In the genomic region with DNA sequence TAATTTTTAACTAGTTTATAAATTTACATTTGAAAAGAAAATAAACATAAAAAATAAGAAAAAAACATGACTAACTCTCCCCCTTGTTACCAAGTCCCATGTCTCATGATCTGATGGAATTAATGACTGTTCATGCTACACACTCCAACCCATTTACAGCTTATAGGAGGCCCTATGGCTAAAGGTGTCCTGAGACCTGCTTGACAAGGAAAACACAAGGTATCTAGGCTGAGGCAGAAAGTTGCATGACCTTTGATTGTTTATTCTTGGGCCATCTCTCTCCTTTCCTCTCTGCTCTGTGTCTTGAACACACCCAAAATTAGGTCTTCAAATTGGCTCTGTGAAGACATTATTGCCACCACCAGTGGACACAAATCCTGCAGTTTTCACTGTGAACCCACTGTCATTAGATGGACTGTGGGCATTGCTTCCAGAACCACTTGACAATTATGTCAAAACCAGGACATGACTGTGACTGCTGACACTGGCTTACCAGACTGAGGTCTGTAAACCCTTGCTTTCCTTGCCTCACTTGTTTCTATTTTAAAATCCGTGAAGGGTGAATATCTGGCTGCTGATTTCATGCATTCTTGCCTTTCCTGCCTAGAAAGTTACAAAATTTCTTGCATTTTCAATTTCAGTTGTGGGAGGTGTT, we compare ENCODE assay signal across 26 cellular contexts.
DNase-seq lines count a peak whose midpoint lies in the region; ATAC-seq, FAIRE-seq and TF ChIP-seq lines count a peak whose summit lies in the region.
"Had no signal": no experiment of that assay in that cellular context is flagged by ENCODE, and none has a peak within 500 bp of the region (broad histone marks: within the 10 kb centered on the region; RNA-seq: fewer than 3 reads in every experiment).

No MANE protein-coding gene starts in this region.

- TF ChIP-seq POLR2A in K562 (conservative IDR thresholded peaks at IDR 0.05) (no peak), heart left ventricle (IDR thresholded peaks at IDR 0.05) (no peak), gastrocnemius medialis (IDR thresholded peaks at IDR 0.05) (no peak)

- 0% methylated on average over 1 of the region's 1 CpG for WGBS in K562 (ENCODE audit: insufficient coverage, low coverage, missing lambda C conversion rate)
- 4 to 25% (median 22%) methylated on average over 1 of the region's 1 CpG for WGBS in heart left ventricle, 4 donors
- WGBS in right cardiac atrium, result 14% methylated on average over 1 of the region's 1 CpG

- in situ Hi-C loops in K562 (cut with MboI) (no loop called here), gastrocnemius medialis (cut with MboI; ENCODE audit: low sequenced_read_pairs in 4 of 4) (no loop called here)

- intact Hi-C loops in K562 (cut with micrococcal nuclease), result no loop called here
- intact Hi-C loops in heart left ventricle (cut with DNase I), result no loop called here
- intact Hi-C loops in right cardiac atrium (cut with DNase I), result no loop called here
- intact Hi-C loops in gastrocnemius medialis (cut with DNase I; ENCODE audit: low total_unique reads), result no loop called here

- ATAC-seq in K562, result no peak
- ATAC-seq in heart left ventricle, result peak; percentile 87 to 95 (median 89)
- peak; percentile 78 to 83 for ATAC-seq in right cardiac atrium
- ATAC-seq in left lobe of liver, result no peak
- no peak for ATAC-seq in gastrocnemius medialis
- ATAC-seq: A549, PC-3 had no signal

- no peaks in the 10 kb centered on the region for H4K20me1 ChIP-seq in K562 (replicated peaks; ENCODE audit: control insufficient read depth, insufficient read depth, low read length)
- H4K20me1 ChIP-seq: BLaER1 treated with 17β-estradiol and CSF1 and Interleukin-3, amounts not matched to agents 10 nM and 100 nM had no signal

- TF ChIP-seq CTCF in K562 (IDR thresholded peaks at IDR 0.05 in 2 of 3, conservative IDR thresholded peaks at IDR 0.05 in 1 of 3; ENCODE audit: insufficient read depth in 2 of 3, low read depth in 1 of 3, low read length in 3 of 3) (no peak), heart left ventricle (IDR thresholded peaks at IDR 0.05) (no peak), gastrocnemius medialis (IDR thresholded peaks at IDR 0.05 in 4 of 5, conservative IDR thresholded peaks at IDR 0.05 in 1 of 5) (no peak)

- 0 out of 2 replicates have a peak, but pooled peaks cover 4% of the 10 kb centered on the region for H3K9me3 ChIP-seq in K562 (replicated peaks; ENCODE audit: control insufficient read depth, insufficient read depth, low read depth, low read length)
- H3K9me3 ChIP-seq in heart left ventricle, result peaks cover 0 to 9% (median 0%) of the 10 kb centered on the region in 12 donors
- no peaks in the 10 kb centered on the region for H3K9me3 ChIP-seq in right cardiac atrium (ENCODE audit: control insufficient read depth, low read length)
- no peaks in the 10 kb centered on the region for H3K9me3 ChIP-seq in gastrocnemius medialis
- H3K9me3 ChIP-seq: A549, SJSA1 had no signal

- DNase-seq in K562 (ENCODE audit: extremely low read depth in 1 of 4, low spot score in 3 of 4), result no peak
- peak in 2 of 5 donors; percentile 23 to 26 for DNase-seq in heart left ventricle
- DNase-seq in right cardiac atrium, result no peak
- no peak for DNase-seq in left lobe of liver (ENCODE audit: low spot score)
- no peak for DNase-seq in NCI-H446 treated with DMSO at 0.1 percent for 48 hours (lab: John Stamatoyannopoulos, UW)
- no peak for DNase-seq in D341Med (ENCODE audit: low spot score)
- DNase-seq in gastrocnemius medialis, result no peak
- DNase-seq: AML-193; CD4-positive, alpha-beta T cell; DMS53; Karpas-422; NCI-H1092 treated with DMSO at 0.1 percent for 48 hours; NCI-H1436; NCI-H187; NCI-H2081 treated with DMSO at 0.1 percent for 48 hours; NCI-H2171; NCI-H345; NCI-H526; NCI-H82; NK-92 treated with Interleukin-12 subunit alpha and Interleukin-12 subunit beta, amount 100 ng/mL, for 24 hours; PC-3 had no signal

- no peaks in the 10 kb centered on the region for H3K9me1 ChIP-seq in K562 (ENCODE audit: control insufficient read depth, insufficient read depth, low read length)

- no peaks in the 10 kb centered on the region for H3K79me2 ChIP-seq in K562 (ENCODE audit: control insufficient read depth, insufficient read depth, low read length)

- POLR2A ChIA-PET in K562 (lab: Yijun Ruan, JAX), result no interaction called here

- CTCF ChIA-PET in K562 (lab: Yijun Ruan, JAX; ENCODE audit: low intra/inter-chr PET ratio), result no interaction called here

- H3K4me2 ChIP-seq in K562 (ENCODE audit: insufficient read depth, low read length), result no peak overlapping the region
- H3K4me2 ChIP-seq: A549; BLaER1 treated with 17β-estradiol and CSF1 and Interleukin-3, amounts not matched to agents 10 nM and 100 nM had no signal

- no peak for TF ChIP-seq EP300 in K562 (IDR thresholded peaks at IDR 0.05; ENCODE audit: low read length)

- H3K9ac ChIP-seq in K562 (ENCODE audit: insufficient read depth in 1 of 2, low read depth in 2 of 2, low read length in 2 of 2), result no peak overlapping the region
- H3K9ac ChIP-seq: BLaER1 treated with 17β-estradiol and CSF1 and Interleukin-3, amounts not matched to agents 10 nM and 100 nM had no signal

- H3K27me3 ChIP-seq in K562 (ENCODE audit: control insufficient read depth in 2 of 2, insufficient read depth in 2 of 2, low read length in 2 of 2) (no peaks in the 10 kb centered on the region), heart left ventricle (no peaks in the 10 kb centered on the region), right cardiac atrium (ENCODE audit: control insufficient read depth, insufficient read depth) (no peaks in the 10 kb centered on the region), gastrocnemius medialis (no peaks in the 10 kb centered on the region)
- H3K27me3 ChIP-seq: BLaER1 treated with 17β-estradiol and CSF1 and Interleukin-3, amounts not matched to agents 10 nM and 100 nM; SJSA1 had no signal

- H3K27ac ChIP-seq in K562 (ENCODE audit: extremely low read depth, low read depth, low read length) (no peak overlapping the region), heart left ventricle (peak overlapping the region; percentile 67 to 83 (median 79)), right cardiac atrium (ENCODE audit: low read length) (peak overlapping the region; percentile 76), gastrocnemius medialis (no peak overlapping the region)
- H3K27ac ChIP-seq: A549; BLaER1 treated with 17β-estradiol and CSF1 and Interleukin-3, amounts not matched to agents 10 nM and 100 nM; HL-60; SJSA1 had no signal

- no peak for TF ChIP-seq RAD21 in K562 (CRISPR knock-in tag; conservative IDR thresholded peaks at IDR 0.05 in 1 of 2, IDR thresholded peaks at IDR 0.05 in 1 of 2)

- H3K36me3 ChIP-seq in K562 (ENCODE audit: control insufficient read depth, insufficient read depth, low read length) (no peaks in the 10 kb centered on the region), heart left ventricle (no peaks in the 10 kb centered on the region), gastrocnemius medialis (no peaks in the 10 kb centered on the region)
- H3K36me3 ChIP-seq: BLaER1 treated with 17β-estradiol and CSF1 and Interleukin-3, amounts not matched to agents 10 nM and 100 nM; SJSA1 had no signal

- no peak overlapping the region for H2AFZ ChIP-seq in K562 (ENCODE audit: low read depth, low read length)

- no TSS peak for BruUV-seq in K562 (replicated peaks; lab: Mats Ljungman, UMichigan)

- no peak for FAIRE-seq in K562 (lab: Jason Lieb, UNC)
- FAIRE-seq: A549, H54 had no signal

- H3K4me3 ChIP-seq in K562 (no peak overlapping the region), heart left ventricle (no peak overlapping the region), right cardiac atrium (ENCODE audit: low read length) (no peak overlapping the region), gastrocnemius medialis (no peak overlapping the region)
- H3K4me3 ChIP-seq: A549; BLaER1 treated with 17β-estradiol and CSF1 and Interleukin-3, amounts not matched to agents 10 nM and 100 nM; SJSA1 had no signal

- H3K4me1 ChIP-seq in K562 (replicated peaks in 1 of 2; ENCODE audit: control insufficient read depth in 2 of 2, insufficient read depth in 2 of 2, low read length in 2 of 2), result no peaks in the 10 kb centered on the region
- peaks cover 0 to 18% (median 9%) of the 10 kb centered on the region in 12 donors for H3K4me1 ChIP-seq in heart left ventricle
- no peaks in the 10 kb centered on the region for H3K4me1 ChIP-seq in right cardiac atrium (ENCODE audit: control insufficient read depth, insufficient read depth, low read length)
- peaks cover 0 to 3% of the 10 kb centered on the region in 2 donors for H3K4me1 ChIP-seq in gastrocnemius medialis
- H3K4me1 ChIP-seq: A549, SJSA1 had no signal

TF ChIP-seq in K562, 482 proteins besides CTCF, POLR2A, EP300 and RAD21:
- TF ChIP-seq, protein P1, sequence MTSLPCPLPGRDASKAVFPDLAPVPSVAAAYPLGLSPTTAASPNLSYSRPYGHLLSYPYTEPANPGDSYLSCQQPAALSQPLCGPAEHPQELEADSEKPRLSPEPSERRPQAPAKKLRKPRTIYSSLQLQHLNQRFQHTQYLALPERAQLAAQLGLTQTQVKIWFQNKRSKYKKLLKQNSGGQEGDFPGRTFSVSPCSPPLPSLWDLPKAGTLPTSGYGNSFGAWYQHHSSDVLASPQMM (CRISPR knock-in tag; IDR thresholded peaks at IDR 0.05), result 0 out of 2 replicates have a peak, but pooled peaks have one; percentile 38
- TF ChIP-seq FOXJ3 (CRISPR knock-in tag; IDR thresholded peaks at IDR 0.05), result peak; percentile 55; the same call in 1 of the 2 replicates
- TF ChIP-seq ETS2 (tag; IDR thresholded peaks at IDR 0.05; ENCODE audit: borderline replicate concordance, poor library complexity, severe bottlenecking), result no peak

Comparison
In these comparisons a context has a peak if more than half of its experiments do, and no peak if none do; other contexts are left out.
1. ATAC-seq: peak in heart left ventricle (4 of 4) and right cardiac atrium (2 of 2); none in K562 (single experiment), left lobe of liver (single experiment) and gastrocnemius medialis (0 of 2).
2. H3K27ac ChIP-seq: peak in heart left ventricle (12 of 12) and right cardiac atrium (single experiment); none in K562 (single experiment) and gastrocnemius medialis (0 of 4).